In genomic region chr13:97020194-97020593, GRCh38 we compare ENCODE assay signal across 25 cellular contexts. TPM values are rescaled to one million over a fixed set of nuclear protein-coding genes. Genes with fewer than 3 reads are reported as not detected.
"Had no signal": no experiment of that assay in that cellular context is flagged by ENCODE, and none has a peak within 500 bp of the region (broad histone marks: within the 10 kb centered on the region; RNA-seq: fewer than 3 reads in every experiment).

No MANE protein-coding gene starts in this region.

- H3K36me3 ChIP-seq: colonic mucosa, esophagus muscularis mucosa, esophagus squamous epithelium, gastrocnemius medialis, gastroesophageal sphincter, heart left ventricle, heart right ventricle had no signal

- H3K9me3 ChIP-seq: colonic mucosa, esophagus muscularis mucosa, esophagus squamous epithelium, gastrocnemius medialis, gastroesophageal sphincter had no signal

- ATAC-seq: effector memory CD8-positive, alpha-beta T cell; esophagus mucosa; foreskin keratinocyte; gastrocnemius medialis; gastroesophageal sphincter; heart left ventricle; heart right ventricle had no signal

- H3K27me3 ChIP-seq: colonic mucosa, dorsolateral prefrontal cortex, gastrocnemius medialis had no signal

- H3K4me1 ChIP-seq: colonic mucosa, esophagus squamous epithelium, foreskin keratinocyte, gastrocnemius medialis, gastroesophageal sphincter had no signal

- DNase-seq: colonic mucosa; cortex of kidney; dermis blood vessel endothelial cell; dorsolateral prefrontal cortex; effector CD4-positive, alpha-beta T cell; effector CD8-positive, alpha-beta T cell; effector memory CD4-positive, alpha-beta T cell; effector memory CD8-positive, alpha-beta T cell; endodermal cell; erythroblast; esophagus squamous epithelium; foreskin fibroblast; foreskin keratinocyte; foreskin melanocyte; gastrocnemius medialis; glutamatergic neuron; heart left ventricle; heart right ventricle had no signal

- H3K27ac ChIP-seq: colonic mucosa, coronary artery, dorsolateral prefrontal cortex, epithelial cell of prostate, esophagus muscularis mucosa, esophagus squamous epithelium, foreskin keratinocyte, gastrocnemius medialis, gastroesophageal sphincter, heart left ventricle, heart right ventricle had no signal

- H3K4me3 ChIP-seq: colonic mucosa, coronary artery, dorsolateral prefrontal cortex, esophagus muscularis mucosa, esophagus squamous epithelium, gastrocnemius medialis, gastroesophageal sphincter, heart left ventricle, heart right ventricle had no signal

RNA-seq across cellular contexts. Expression of gene OXGR1, which starts 25.9 kb away (rescaled TPM):
- polyA plus RNA-seq: endothelial cell of umbilical vein, fibroblast of lung, foreskin keratinocyte had no signal
